ENCODE assay signal across 8 cellular contexts in genomic region chr11:72222907-72223614, GRCh38. TPM values are rescaled to one million over a fixed set of nuclear protein-coding genes. Genes with fewer than 3 reads are reported as not detected.
DNase-seq lines count a peak whose midpoint lies in the region; ATAC-seq and TF ChIP-seq lines count a peak whose summit lies in the region.

No MANE protein-coding gene starts in this region.

- peaks cover 12 to 22% (median 18%) of the 10 kb centered on the region in 11 experiments for H3K36me3 ChIP-seq in BLaER1 treated with 17β-estradiol and CSF1 and Interleukin-3, amounts not matched to agents 10 nM and 100 nM
- peaks cover under 1 to 2% of the 10 kb centered on the region in 2 donors for H3K36me3 ChIP-seq in duodenal mucosa (ENCODE audit: control insufficient read depth in 1 of 2, insufficient read depth in 2 of 2, low read length in 2 of 2)
- peaks cover 0 to 9% of the 10 kb centered on the region in 2 donors for H3K36me3 ChIP-seq in lung (ENCODE audit: control insufficient read depth in 2 of 2, insufficient read depth in 2 of 2, low read length in 2 of 2)

- DNase-seq in NCI-H69 (lab: John Stamatoyannopoulos, UW) (peak; percentile 99), lung (ENCODE audit: low spot score) (peak; percentile 95)
- DNase-seq in activated CD4-positive, alpha-beta T cell treated with anti-CD3 and anti-CD28 coated beads, Interleukin-2, amount 50 U/mL, for 4 hours = peak; percentile 88 to 90
- peak; percentile 86 to 94 (median 88) for DNase-seq in stimulated activated CD4-positive, alpha-beta T cell treated with anti-CD3 and anti-CD28 coated beads, TNF-alpha, amount 100 ng/mL, for 24 hours (ENCODE audit: low read depth in 3 of 3)

- peak overlapping the region; percentile 84 to 94 (median 89) for H3K4me3 ChIP-seq in BLaER1 treated with 17β-estradiol and CSF1 and Interleukin-3, amounts not matched to agents 10 nM and 100 nM
- peak overlapping the region; percentile 70 to 92 for H3K4me3 ChIP-seq in duodenal mucosa (ENCODE audit: low read depth in 1 of 2, low read length in 2 of 2)
- peak overlapping the region; percentile 57 for H3K4me3 ChIP-seq in lung

- H3K4me1 ChIP-seq in BLaER1 treated with 17β-estradiol and CSF1 and Interleukin-3, amounts not matched to agents 10 nM and 100 nM = peaks cover 60 to 77% (median 70%) of the 10 kb centered on the region in 10 experiments
- H3K4me1 ChIP-seq in duodenal mucosa (ENCODE audit: control insufficient read depth in 1 of 2, insufficient read depth in 2 of 2, low read length in 2 of 2) (peaks cover 16 to 25% of the 10 kb centered on the region in 2 donors), lung (ENCODE audit: control insufficient read depth in 2 of 2, insufficient read depth in 2 of 2, low read length in 2 of 2) (peaks cover 4 to 14% of the 10 kb centered on the region in 2 donors)

- peak overlapping the region; percentile 93 to 97 (median 95) for H3K9ac ChIP-seq in BLaER1 treated with 17β-estradiol and CSF1 and Interleukin-3, amounts not matched to agents 10 nM and 100 nM
- peak overlapping the region; percentile 74 to 90 for H3K9ac ChIP-seq in duodenal mucosa (ENCODE audit: low read depth in 1 of 2, low read length in 2 of 2)

- H3K4me2 ChIP-seq in BLaER1 treated with 17β-estradiol and CSF1 and Interleukin-3, amounts not matched to agents 10 nM and 100 nM = peak overlapping the region; percentile 74 to 99 (median 97)

- H3K27ac ChIP-seq in BLaER1 treated with 17β-estradiol and CSF1 and Interleukin-3, amounts not matched to agents 10 nM and 100 nM = peak overlapping the region; percentile 83 to 95 (median 93)
- H3K27ac ChIP-seq in duodenal mucosa (ENCODE audit: low read depth, low read length) (peak overlapping the region; percentile 90), lung (ENCODE audit: low read depth in 1 of 2, low read length in 1 of 2) (peak overlapping the region; percentile 98 to 99)

- H3K27me3 ChIP-seq in BLaER1 treated with 17β-estradiol and CSF1 and Interleukin-3, amounts not matched to agents 10 nM and 100 nM = no peaks in the 10 kb centered on the region
- peaks cover 0 to 3% of the 10 kb centered on the region in 2 donors for H3K27me3 ChIP-seq in duodenal mucosa (ENCODE audit: control insufficient read depth in 1 of 2, insufficient read depth in 2 of 2, low read length in 2 of 2)
- H3K27me3 ChIP-seq in lung (ENCODE audit: control insufficient read depth, insufficient read depth) = no peaks in the 10 kb centered on the region

- no peaks in the 10 kb centered on the region for H3K9me3 ChIP-seq in BLaER1 treated with 17β-estradiol and CSF1 and Interleukin-3, amounts not matched to agents 10 nM and 100 nM (replicated peaks in 1 of 11)
- H3K9me3 ChIP-seq in duodenal mucosa (ENCODE audit: control insufficient read depth in 1 of 2, low read length in 2 of 2) (no peaks in the 10 kb centered on the region), lung (ENCODE audit: control insufficient read depth in 2 of 2, insufficient read depth in 1 of 2, low read length in 1 of 2) (no peaks in the 10 kb centered on the region)

- 0% methylated on average over 40 to 47 of the region's 47 CpGs for WGBS in lung, 2 donors

- ATAC-seq in GM19328 (IDR thresholded peaks at IDR 0.05; ENCODE audit: unreplicated experiment) (peak; percentile 67), HG03469 (IDR thresholded peaks at IDR 0.05; ENCODE audit: unreplicated experiment) (peak; percentile 51), lung (ENCODE audit: insufficient read depth, low FRiP score) (peak; percentile 92)

- H4K20me1 ChIP-seq in BLaER1 treated with 17β-estradiol and CSF1 and Interleukin-3, amounts not matched to agents 10 nM and 100 nM = peaks cover 21 to 31% (median 28%) of the 10 kb centered on the region in 11 experiments

- peak; percentile 16 for TF ChIP-seq CTCF in lung (IDR thresholded peaks at IDR 0.05; ENCODE audit: control extremely low read depth, extremely low read depth)

RNA-seq across cellular contexts. Expression of gene INPPL1, which starts 1.5 kb away (rescaled TPM):
- total RNA-seq in lung = 100 to 1,000 TPM in 1 of 2 donors, 10 to 100 TPM in 1; 76.7 to 199 TPM
- polyA plus RNA-seq in lung = 100 to 1,000 TPM in 1 of 2 donors, 10 to 100 TPM in 1; 66.3 to 107 TPM

RNA-seq across cellular contexts. Expression of gene FOLR2, which starts 6.5 kb away (rescaled TPM):
- total RNA-seq in lung = 10 to 100 TPM in 1 of 2 donors, 1 to 10 TPM in 1; 9.3 to 19.7 TPM
- polyA plus RNA-seq in lung = 10 to 100 TPM in 1 of 2 donors, 1 to 10 TPM in 1; 3.2 to 11.2 TPM

RNA-seq across cellular contexts. Expression of gene PHOX2A, which starts 20.9 kb away (rescaled TPM):
- not detected for total RNA-seq in lung
- polyA plus RNA-seq in lung = not detected

RNA-seq across cellular contexts. Expression of gene FOLR1, which starts 31.1 kb away (rescaled TPM):
- 100 to 1,000 TPM; 120 to 182 TPM for total RNA-seq in lung
- 100 to 1,000 TPM in 1 of 2 donors, 10 to 100 TPM in 1; 76.0 to 212 TPM for polyA plus RNA-seq in lung

Comparison
In these comparisons a context has a peak if more than half of its experiments do, and no peak if none do; other contexts are left out.
1. Peak in every context shown above with its lines: DNase-seq, ATAC-seq, H3K4me3 ChIP-seq and H3K27ac ChIP-seq.